16 cellular contexts compared by ENCODE assay signal in genomic region chrX:10360121-10360520, GRCh38.
DNase-seq lines count a peak whose midpoint lies in the region; TF ChIP-seq lines count a peak whose summit lies in the region.
"Had no signal": no experiment of that assay in that cellular context is flagged by ENCODE, and none has a peak within 500 bp of the region (broad histone marks: within the 10 kb centered on the region; RNA-seq: fewer than 3 reads in every experiment).

No MANE protein-coding gene starts in this region.

- H3K4me3 ChIP-seq in fibroblast of mammary gland (ENCODE audit: control insufficient read depth, low read depth, low read length) = no peak overlapping the region
- H3K4me3 ChIP-seq: breast epithelium, thoracic aorta had no signal

- intact Hi-C loops in posterior cingulate gyrus (cut with DNase I) = no loop called here

- peak; percentile 12 for DNase-seq in DMS 273 treated with DMSO at 0.1 percent for 48 hours (lab: John Stamatoyannopoulos, UW)
- DNase-seq in NCI-H1694 (lab: John Stamatoyannopoulos, UW) = peak; percentile 36
- DNase-seq in fibroblast of mammary gland (ENCODE audit: low read depth) = peak; percentile 6
- DNase-seq in posterior cingulate gyrus = peak; percentile 1 to 84 (median 17)
- no peak for DNase-seq in NCI-H187 treated with DMSO at 0.1 percent for 48 hours (lab: John Stamatoyannopoulos, UW)
- DNase-seq in GM19240 (ENCODE audit: insufficient read length, low spot score) = no peak
- no peak for DNase-seq in activated T-cell treated with anti-CD3 and anti-CD28 coated beads, Interleukin-2, amount 50 U/mL, for 1 hour
- DNase-seq: activated CD4-positive, alpha-beta T cell treated with anti-CD3 and anti-CD28 coated beads, Interleukin-2, amount 10 ng/mL, durations not matched to agents 24 days and 14 days; effector memory CD4-positive, alpha-beta T cell; foreskin keratinocyte; mesenchymal stem cell; NCI-H2029; nephron progenitor cell; SHP77 treated with DMSO at 0.1 percent for 48 hours had no signal

- TF ChIP-seq CTCF in fibroblast of mammary gland (conservative IDR thresholded peaks at IDR 0.05; ENCODE audit: control insufficient read depth, insufficient read depth, low read depth, low read length) = no peak

Comparison
In these comparisons a context has a peak if more than half of its experiments do, and no peak if none do; other contexts are left out.
1. DNase-seq: peak in DMS 273 treated with DMSO at 0.1 percent for 48 hours (single experiment), NCI-H1694 (single experiment), fibroblast of mammary gland (single experiment) and posterior cingulate gyrus (10 of 10); none in NCI-H187 treated with DMSO at 0.1 percent for 48 hours (single experiment), GM19240 (single experiment) and activated T-cell treated with anti-CD3 and anti-CD28 coated beads, Interleukin-2, amount 50 U/mL, for 1 hour (single experiment).